In the genomic region with DNA sequence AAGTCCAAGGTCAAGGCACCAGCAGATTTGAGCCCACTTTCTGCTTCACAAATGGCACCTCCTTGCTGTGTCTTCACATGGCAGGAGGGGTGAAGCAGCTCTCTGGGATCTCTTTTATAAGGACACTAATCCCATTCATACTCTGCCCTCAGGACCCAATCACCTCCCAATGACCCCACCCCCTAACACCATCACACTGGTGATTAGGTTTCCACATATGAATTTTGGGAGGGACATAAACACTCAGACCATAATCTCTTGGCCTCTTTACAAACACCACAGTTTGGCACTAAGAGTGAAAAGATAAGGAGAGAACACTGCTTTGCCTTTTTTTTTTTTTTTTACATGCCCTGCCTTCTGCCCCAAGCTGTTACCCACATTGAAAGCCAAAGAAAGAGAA, we compare ENCODE assay signal across 18 cellular contexts.
"Had no signal": no experiment of that assay in that cellular context is flagged by ENCODE, and none has a peak within 500 bp of the region (broad histone marks: within the 10 kb centered on the region; RNA-seq: fewer than 3 reads in every experiment).

No MANE protein-coding gene starts in this region.

- DNase-seq: activated B cell treated with CpG ODN at 0.5 μM for 24 hours; activated CD4-positive, alpha-beta T cell treated with anti-CD3 and anti-CD28 coated beads for 36 hours; activated CD4-positive, alpha-beta T cell treated with anti-CD3 and anti-CD28 coated beads, Interleukin-2, amount 50 U/mL, for 4 hours; activated CD8-positive, alpha-beta memory T cell treated with anti-CD3 and anti-CD28 coated beads, Interleukin-2, amount 50 U/mL, for 48 hours; activated naive CD4-positive, alpha-beta T cell treated with Interleukin-2 at 50 U/mL for 16 hours; activated naive CD8-positive, alpha-beta T cell treated with anti-CD3 and anti-CD28 coated beads for 36 hours; activated T-cell treated with anti-CD3 and anti-CD28 coated beads, Interleukin-2, amount 50 U/mL, for 4 hours; effector memory CD8-positive, alpha-beta T cell; head of caudate nucleus; natural killer cell; stimulated activated CD4-positive, alpha-beta T cell treated with anti-CD3 and anti-CD28 coated beads, Interleukin-2, amount 100 ng/mL, for 48 hours; stimulated activated CD8-positive, alpha-beta memory T cell treated with anti-CD3 and anti-CD28 coated beads, Interleukin-4, amount 100 ng/mL, for 48 hours; stimulated activated naive B cell treated with anti-CD40 and anti-IgM and Interleukin-4, amounts not matched to agents 10 μg/mL and 1 μg/mL and 100 μg/mL, for 72 hours; T-helper 17 cell; testis; trophoblast cell; uterus had no signal

- ATAC-seq: activated CD4-positive, alpha-beta T cell treated with anti-CD3 and anti-CD28 coated beads for 36 hours; activated T-cell treated with anti-CD3 and anti-CD28 coated beads, Interleukin-2, amount 50 U/mL, for 4 hours; effector memory CD8-positive, alpha-beta T cell; left lobe of liver; natural killer cell; stimulated activated naive B cell treated with anti-CD40 and anti-IgM and Interleukin-4, amounts not matched to agents 10 μg/mL and 1 μg/mL and 100 μg/mL, for 72 hours; T-helper 17 cell had no signal
